In the genomic region with DNA sequence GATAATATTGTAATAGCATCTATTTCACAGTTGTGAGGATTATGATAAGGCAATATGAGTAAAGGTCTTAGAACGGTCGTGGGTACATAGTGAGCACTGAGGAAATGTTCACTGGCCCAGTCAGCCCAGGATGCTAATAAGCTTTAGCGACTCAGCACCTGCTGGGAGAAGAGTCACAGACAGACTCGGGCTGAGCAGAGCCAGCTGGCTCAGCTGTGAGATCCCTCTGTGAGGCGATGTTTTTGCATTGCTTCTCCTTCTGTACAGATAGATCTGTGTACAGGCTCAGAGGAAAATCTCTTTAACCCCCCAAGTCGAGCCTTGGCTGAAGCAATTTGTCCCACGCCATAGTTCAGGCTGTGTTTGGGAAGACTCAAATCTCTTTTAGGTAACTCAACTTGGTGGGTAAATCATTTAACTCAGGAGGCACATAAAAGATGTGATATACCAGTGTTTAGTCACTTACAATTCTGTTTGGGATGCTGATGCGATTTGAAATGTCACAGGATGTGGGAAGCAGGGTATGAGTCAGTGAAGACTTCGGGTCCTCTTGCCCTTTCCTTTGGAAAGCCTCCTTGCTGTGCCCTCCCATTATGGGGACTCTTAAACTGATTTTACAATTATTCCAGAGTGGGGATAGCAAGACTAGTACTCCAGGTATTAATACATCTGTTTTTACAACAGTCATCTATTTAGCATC, we compare ENCODE assay signal across 18 cellular contexts. TPM values are rescaled to one million over a fixed set of nuclear protein-coding genes. Genes with fewer than 3 reads are reported as not detected.
A peak's percentile ranks its signal among the peaks of the same experiment; 100 is the strongest.
DNase-seq lines count a peak whose midpoint lies in the region; ATAC-seq lines count a peak whose summit lies in the region.
"Had no signal": no experiment of that assay in that cellular context is flagged by ENCODE, and none has a peak within 500 bp of the region (broad histone marks: within the 10 kb centered on the region; RNA-seq: fewer than 3 reads in every experiment).

No MANE protein-coding gene starts in this region.

- DNase-seq in DMS53 treated with DMSO at 0.1 percent for 48 hours (lab: John Stamatoyannopoulos, UW; ENCODE audit: unreplicated experiment) = peak; percentile 14
- peak; percentile 86 for DNase-seq in HT1080 (ENCODE audit: low read depth)
- DNase-seq in cerebellar cortex (ENCODE audit: low spot score) = peak; percentile 84
- DNase-seq in pons (ENCODE audit: low spot score) = peak; percentile 8
- no peak for DNase-seq in SW 1271 (lab: John Stamatoyannopoulos, UW)
- no peak for DNase-seq in stimulated activated naive B cell treated with anti-CD40 and anti-IgM and Interleukin-4, amounts not matched to agents 10 μg/mL and 1 μg/mL and 100 μg/mL, for 72 hours
- no peak for DNase-seq in NCI-H1694 (lab: John Stamatoyannopoulos, UW)
- DNase-seq: activated CD8-positive, alpha-beta memory T cell treated with anti-CD3 and anti-CD28 coated beads, Interleukin-2, amount 50 U/mL, for 48 hours; activated effector memory CD4-positive, alpha-beta T cell treated with anti-CD3 and anti-CD28 coated beads, Interleukin-2, amount 50 U/mL, for 16 hours; CD8-positive, alpha-beta memory T cell; DMS79 treated with DMSO at 0.1 percent for 48 hours; lower lobe of right lung; MG63; NCI-H146; NCI-H774; stimulated activated naive CD4-positive, alpha-beta T cell had no signal

- no peaks in the 10 kb centered on the region for H3K36me3 Mint-ChIP-seq in stimulated activated naive B cell treated with anti-CD40 and anti-IgM and Interleukin-4, amounts not matched to agents 10 μg/mL and 1 μg/mL and 100 μg/mL, for 72 hours
- H3K36me3 Mint-ChIP-seq: CD8-positive, alpha-beta memory T cell had no signal

- H3K4me1 Mint-ChIP-seq in stimulated activated naive B cell treated with anti-CD40 and anti-IgM and Interleukin-4, amounts not matched to agents 10 μg/mL and 1 μg/mL and 100 μg/mL, for 72 hours = no peaks in the 10 kb centered on the region
- H3K4me1 Mint-ChIP-seq: CD8-positive, alpha-beta memory T cell; IgD-negative memory B cell had no signal

- H3K9me3 Mint-ChIP-seq in stimulated activated naive B cell treated with anti-CD40 and anti-IgM and Interleukin-4, amounts not matched to agents 10 μg/mL and 1 μg/mL and 100 μg/mL, for 72 hours = no peaks in the 10 kb centered on the region
- H3K9me3 Mint-ChIP-seq: CD8-positive, alpha-beta memory T cell; IgD-negative memory B cell; T-helper 1 cell treated with Interleukin-12 subunit alpha and Interleukin-12 subunit beta and Interleukin-4 antibody, amounts not matched to agents 30 μg/mL and 1 μg/mL, for 36 hours had no signal

- ATAC-seq in stimulated activated naive B cell treated with anti-CD40 and anti-IgM and Interleukin-4, amounts not matched to agents 10 μg/mL and 1 μg/mL and 100 μg/mL, for 72 hours (replicated peaks) = no peak
- ATAC-seq: lower lobe of right lung had no signal

- no peak overlapping the region for H3K4me3 Mint-ChIP-seq in stimulated activated naive B cell treated with anti-CD40 and anti-IgM and Interleukin-4, amounts not matched to agents 10 μg/mL and 1 μg/mL and 100 μg/mL, for 72 hours
- H3K4me3 Mint-ChIP-seq: CD8-positive, alpha-beta memory T cell; IgD-negative memory B cell; T-helper 1 cell treated with Interleukin-12 subunit alpha and Interleukin-12 subunit beta and Interleukin-4 antibody, amounts not matched to agents 30 μg/mL and 1 μg/mL, for 36 hours had no signal

- peaks cover 15 to 21% of the 10 kb centered on the region in 2 donors for H3K27me3 Mint-ChIP-seq in stimulated activated naive B cell treated with anti-CD40 and anti-IgM and Interleukin-4, amounts not matched to agents 10 μg/mL and 1 μg/mL and 100 μg/mL, for 72 hours

- no peak overlapping the region for H3K27ac Mint-ChIP-seq in stimulated activated naive B cell treated with anti-CD40 and anti-IgM and Interleukin-4, amounts not matched to agents 10 μg/mL and 1 μg/mL and 100 μg/mL, for 72 hours
- H3K27ac Mint-ChIP-seq: CD8-positive, alpha-beta memory T cell; IgD-negative memory B cell; T-helper 1 cell treated with Interleukin-12 subunit alpha and Interleukin-12 subunit beta and Interleukin-4 antibody, amounts not matched to agents 30 μg/mL and 1 μg/mL, for 36 hours had no signal

RNA-seq across cellular contexts. Expression of a gene that starts 53.1 kb away (rescaled TPM):
- total RNA-seq in HT1080 (2014; rRNA removed; shearing (Covaris generic)) = 3.4 and 7.8 TPM in 2 replicates
- polyA plus RNA-seq in HT1080 (2015; cell fraction: cytosol; rRNA removed) = 2.2 and 2.3 TPM in 2 replicates
- 1.6 and 2.3 TPM in 2 replicates for polyA plus RNA-seq in HT1080 (2015; cell fraction: nucleus; rRNA removed)

Comparison
In these comparisons a context has a peak if more than half of its experiments do, and no peak if none do; other contexts are left out.
1. DNase-seq: peak in DMS53 treated with DMSO at 0.1 percent for 48 hours (single experiment), HT1080 (single experiment), cerebellar cortex (single experiment) and pons (single experiment); none in SW 1271 (0 of 2), stimulated activated naive B cell treated with anti-CD40 and anti-IgM and Interleukin-4, amounts not matched to agents 10 μg/mL and 1 μg/mL and 100 μg/mL, for 72 hours (single experiment) and NCI-H1694 (single experiment).